11 cellular contexts compared by ENCODE assay signal in genomic region chr5:137072376-137073174, GRCh38.
DNase-seq lines count a peak whose midpoint lies in the region; ATAC-seq and TF ChIP-seq lines count a peak whose summit lies in the region.
"Had no signal": no experiment of that assay in that cellular context is flagged by ENCODE, and none has a peak within 500 bp of the region (broad histone marks: within the 10 kb centered on the region; RNA-seq: fewer than 3 reads in every experiment).

No MANE protein-coding gene starts in this region.

- H3K4me3 Mint-ChIP-seq in stimulated activated naive B cell treated with anti-CD40 and anti-IgM and Interleukin-4, amounts not matched to agents 10 μg/mL and 1 μg/mL and 100 μg/mL, for 72 hours, result no peak overlapping the region
- H3K4me3 Mint-ChIP-seq in activated naive CD8-positive, alpha-beta T cell treated with anti-CD3 and anti-CD28 coated beads for 36 hours, result no peak overlapping the region
- H3K4me3 Mint-ChIP-seq: activated naive CD8-positive, alpha-beta T cell treated with anti-CD3 and anti-CD28 coated beads, Interleukin-2, amount 10 ng/mL, durations not matched to agents 7 days and 5 days; T-helper 2 cell treated with Interferon-gamma antibody and Interleukin-4, amounts not matched to agents 5 μg/mL and 100 μg/mL, for 36 hours had no signal

- no peak overlapping the region for H2BK15ac ChIP-seq in mesenchymal stem cell (ENCODE audit: low read depth, poor library complexity, severe bottlenecking)

- TF ChIP-seq CTCF in DOHH2 (IDR thresholded peaks at IDR 0.05; ENCODE audit: low read depth, low read length, poor library complexity, severe bottlenecking) (no peak), cardiac fibroblast (IDR thresholded peaks at IDR 0.05; ENCODE audit: low read depth, low read length) (no peak)

- H3K9me3 Mint-ChIP-seq in stimulated activated naive B cell treated with anti-CD40 and anti-IgM and Interleukin-4, amounts not matched to agents 10 μg/mL and 1 μg/mL and 100 μg/mL, for 72 hours, result no peaks in the 10 kb centered on the region
- no peaks in the 10 kb centered on the region for H3K9me3 Mint-ChIP-seq in activated naive CD8-positive, alpha-beta T cell treated with anti-CD3 and anti-CD28 coated beads for 36 hours
- H3K9me3 Mint-ChIP-seq: activated naive CD8-positive, alpha-beta T cell treated with anti-CD3 and anti-CD28 coated beads, Interleukin-2, amount 10 ng/mL, durations not matched to agents 7 days and 5 days; T-helper 2 cell treated with Interferon-gamma antibody and Interleukin-4, amounts not matched to agents 5 μg/mL and 100 μg/mL, for 36 hours had no signal

- H3K9ac ChIP-seq in mesenchymal stem cell (ENCODE audit: low read length), result peak overlapping the region; percentile 53

- H3K79me2 ChIP-seq in DOHH2 (ENCODE audit: control insufficient read depth, low read length), result no peaks in the 10 kb centered on the region

- peak overlapping the region; percentile 91 for H3K4me2 ChIP-seq in DOHH2 (ENCODE audit: low read length)
- H3K4me2 ChIP-seq in mesenchymal stem cell (ENCODE audit: low read length, poor library complexity, severe bottlenecking), result no peak overlapping the region

- H4K20me1 ChIP-seq in DOHH2 (ENCODE audit: control insufficient read depth, insufficient read depth, low read depth, low read length), result no peaks in the 10 kb centered on the region

- peak; percentile 57 to 63 for DNase-seq in cardiac fibroblast (ENCODE audit: low read depth in 2 of 2)
- DNase-seq in mesenchymal stem cell, result no peak
- no peak for DNase-seq in epidermal melanocyte (ENCODE audit: insufficient read length, low spot score)
- DNase-seq in superior temporal gyrus (ENCODE audit: extremely low spot score), result no peak
- DNase-seq in stimulated activated naive B cell treated with anti-CD40 and anti-IgM and Interleukin-4, amounts not matched to agents 10 μg/mL and 1 μg/mL and 100 μg/mL, for 72 hours, result no peak
- DNase-seq in activated naive CD8-positive, alpha-beta T cell treated with anti-CD3 and anti-CD28 coated beads for 36 hours, result no peak
- DNase-seq: activated naive CD8-positive, alpha-beta T cell treated with anti-CD3 and anti-CD28 coated beads, Interleukin-2, amount 10 ng/mL, durations not matched to agents 7 days and 5 days; NCI-H1436 had no signal

- H4K91ac ChIP-seq in mesenchymal stem cell (ENCODE audit: low read length), result no peak overlapping the region

- H3K4ac ChIP-seq in mesenchymal stem cell (ENCODE audit: low read depth in 1 of 2, low read length in 2 of 2), result no peak overlapping the region

- no peak overlapping the region for H2BK5ac ChIP-seq in mesenchymal stem cell (ENCODE audit: low read depth, low read length, poor library complexity, severe bottlenecking)

- H2AFZ ChIP-seq in mesenchymal stem cell (ENCODE audit: low read depth, low read length), result no peak overlapping the region

- H3K27ac ChIP-seq in DOHH2 (ENCODE audit: low read depth, low read length) (peak overlapping the region; percentile 99), mesenchymal stem cell (ENCODE audit: low read length, poor library complexity, severe bottlenecking) (no peak overlapping the region)

- WGBS in mesenchymal stem cell, result 69% methylated on average over 6 of the region's 7 CpGs

- no peak overlapping the region for H4K8ac ChIP-seq in mesenchymal stem cell (ENCODE audit: low read length)

- ATAC-seq in HG02642 (IDR thresholded peaks at IDR 0.05; ENCODE audit: poor library complexity, unreplicated experiment), result peak; percentile 50
- ATAC-seq in stimulated activated naive B cell treated with anti-CD40 and anti-IgM and Interleukin-4, amounts not matched to agents 10 μg/mL and 1 μg/mL and 100 μg/mL, for 72 hours (replicated peaks), result no peak

- H3K79me1 ChIP-seq in mesenchymal stem cell (replicated peaks; ENCODE audit: low read length, poor library complexity, severe bottlenecking), result no peaks in the 10 kb centered on the region

- no peak overlapping the region for H2AK5ac ChIP-seq in mesenchymal stem cell (ENCODE audit: low read length, severe bottlenecking)

- H3F3A ChIP-seq in DOHH2 (ENCODE audit: control insufficient read depth, insufficient read depth), result peaks cover 43% of the 10 kb centered on the region

- no peaks in the 10 kb centered on the region for H3K27me3 ChIP-seq in DOHH2 (ENCODE audit: control insufficient read depth, low read length)
- H3K27me3 ChIP-seq in mesenchymal stem cell (ENCODE audit: control insufficient read depth in 1 of 2, insufficient read depth in 1 of 2, low read length in 2 of 2), result no peaks in the 10 kb centered on the region

- no peak overlapping the region for H3K18ac ChIP-seq in mesenchymal stem cell (ENCODE audit: low read depth in 1 of 2, low read length in 2 of 2)

- H3K4me1 ChIP-seq in DOHH2 (ENCODE audit: control insufficient read depth, low read length) (peaks cover 100% of the 10 kb centered on the region), mesenchymal stem cell (ENCODE audit: control insufficient read depth, insufficient read depth, low read depth, low read length) (no peaks in the 10 kb centered on the region)

- H3K23ac ChIP-seq in mesenchymal stem cell (ENCODE audit: low read length in 2 of 2), result no peak overlapping the region

- H2BK12ac ChIP-seq in mesenchymal stem cell (ENCODE audit: low read length in 2 of 2), result no peak overlapping the region

- H3K36me3 Mint-ChIP-seq in stimulated activated naive B cell treated with anti-CD40 and anti-IgM and Interleukin-4, amounts not matched to agents 10 μg/mL and 1 μg/mL and 100 μg/mL, for 72 hours, result no peaks in the 10 kb centered on the region
- no peaks in the 10 kb centered on the region for H3K36me3 Mint-ChIP-seq in activated naive CD8-positive, alpha-beta T cell treated with anti-CD3 and anti-CD28 coated beads for 36 hours
- H3K36me3 Mint-ChIP-seq: activated naive CD8-positive, alpha-beta T cell treated with anti-CD3 and anti-CD28 coated beads, Interleukin-2, amount 10 ng/mL, durations not matched to agents 7 days and 5 days had no signal

- H3K36me3 ChIP-seq in DOHH2 (ENCODE audit: control insufficient read depth, low read length) (peaks cover 10% of the 10 kb centered on the region), mesenchymal stem cell (ENCODE audit: control insufficient read depth in 1 of 2, insufficient read depth in 2 of 2, low read depth in 1 of 2, low read length in 2 of 2) (no peaks in the 10 kb centered on the region)

- no peak overlapping the region for H3K27ac Mint-ChIP-seq in stimulated activated naive B cell treated with anti-CD40 and anti-IgM and Interleukin-4, amounts not matched to agents 10 μg/mL and 1 μg/mL and 100 μg/mL, for 72 hours
- no peak overlapping the region for H3K27ac Mint-ChIP-seq in activated naive CD8-positive, alpha-beta T cell treated with anti-CD3 and anti-CD28 coated beads for 36 hours
- H3K27ac Mint-ChIP-seq: activated naive CD8-positive, alpha-beta T cell treated with anti-CD3 and anti-CD28 coated beads, Interleukin-2, amount 10 ng/mL, durations not matched to agents 7 days and 5 days; T-helper 2 cell treated with Interferon-gamma antibody and Interleukin-4, amounts not matched to agents 5 μg/mL and 100 μg/mL, for 36 hours had no signal

- H3K4me1 Mint-ChIP-seq in stimulated activated naive B cell treated with anti-CD40 and anti-IgM and Interleukin-4, amounts not matched to agents 10 μg/mL and 1 μg/mL and 100 μg/mL, for 72 hours, result no peaks in the 10 kb centered on the region
- H3K4me1 Mint-ChIP-seq in activated naive CD8-positive, alpha-beta T cell treated with anti-CD3 and anti-CD28 coated beads for 36 hours, result no peaks in the 10 kb centered on the region
- H3K4me1 Mint-ChIP-seq: activated naive CD8-positive, alpha-beta T cell treated with anti-CD3 and anti-CD28 coated beads, Interleukin-2, amount 10 ng/mL, durations not matched to agents 7 days and 5 days had no signal

- no peaks in the 10 kb centered on the region for H3K9me2 ChIP-seq in DOHH2 (replicated peaks; ENCODE audit: control insufficient read depth, low read length)

- H3K9me3 ChIP-seq in DOHH2 (ENCODE audit: control insufficient read depth, insufficient read depth, low read length), result peaks cover 6% of the 10 kb centered on the region
- H3K9me3 ChIP-seq in mesenchymal stem cell (ENCODE audit: control insufficient read depth, low read length), result no peaks in the 10 kb centered on the region

- H3K4me3 ChIP-seq in DOHH2 (ENCODE audit: low read length) (peak overlapping the region; percentile 70), cardiac fibroblast (replicated peaks in 1 of 2; ENCODE audit: low read depth in 2 of 2, low read length in 2 of 2) (no peak overlapping the region), mesenchymal stem cell (ENCODE audit: insufficient read depth in 1 of 2, low read depth in 1 of 2, low read length in 2 of 2) (peak overlapping the region in 1 of 2 experiments; percentile 20)

- H3K27me3 Mint-ChIP-seq in stimulated activated naive B cell treated with anti-CD40 and anti-IgM and Interleukin-4, amounts not matched to agents 10 μg/mL and 1 μg/mL and 100 μg/mL, for 72 hours, result peaks cover 6 to 13% of the 10 kb centered on the region in 2 donors
- H3K27me3 Mint-ChIP-seq in activated naive CD8-positive, alpha-beta T cell treated with anti-CD3 and anti-CD28 coated beads for 36 hours, result peaks cover 6% of the 10 kb centered on the region
- H3K27me3 Mint-ChIP-seq: activated naive CD8-positive, alpha-beta T cell treated with anti-CD3 and anti-CD28 coated beads, Interleukin-2, amount 10 ng/mL, durations not matched to agents 7 days and 5 days had no signal

- H3K14ac ChIP-seq in mesenchymal stem cell (ENCODE audit: low read length in 2 of 2), result no peak overlapping the region

- no peak overlapping the region for H2BK120ac ChIP-seq in mesenchymal stem cell (ENCODE audit: low read depth, low read length)

Comparison
In these comparisons a context has a peak if more than half of its experiments do, and no peak if none do; other contexts are left out.
1. DNase-seq: peak in cardiac fibroblast (2 of 2); none in mesenchymal stem cell (single experiment), epidermal melanocyte (single experiment), superior temporal gyrus (single experiment), stimulated activated naive B cell treated with anti-CD40 and anti-IgM and Interleukin-4, amounts not matched to agents 10 μg/mL and 1 μg/mL and 100 μg/mL, for 72 hours (single experiment) and activated naive CD8-positive, alpha-beta T cell treated with anti-CD3 and anti-CD28 coated beads for 36 hours (single experiment).